ENCODE assay signal across 14 cellular contexts in genomic region chr6:80434951-80435350, GRCh38.
A peak's percentile ranks its signal among the peaks of the same experiment; 100 is the strongest.
DNase-seq lines count a peak whose midpoint lies in the region; ATAC-seq, FAIRE-seq and TF ChIP-seq lines count a peak whose summit lies in the region.
"Had no signal": no experiment of that assay in that cellular context is flagged by ENCODE, and none has a peak within 500 bp of the region (broad histone marks: within the 10 kb centered on the region; RNA-seq: fewer than 3 reads in every experiment).

No MANE protein-coding gene starts in this region.

- dilution Hi-C loops in keratinocyte (cut with MboI; ENCODE audit: extremely low pct_ligation_motif_present, low sequenced_read_pairs): no loop called here

- in situ Hi-C loops in GM23248 (cut with MboI): no loop called here

- 43% methylated on average over 2 of the region's 2 CpGs for WGBS in GM23248 (ENCODE audit: low coverage in 1 of 2, low lambda C conversion rate in 2 of 2, missing lambda C conversion rate in 2 of 2), 2 experiments
- WGBS in ectodermal cell, 2 experiments: 96% methylated on average over 2 of the region's 2 CpGs

- H3K4me1 ChIP-seq in GM23248 (ENCODE audit: insufficient read depth) (peaks cover 47% of the 10 kb centered on the region), ectodermal cell (ENCODE audit: control insufficient read depth, insufficient read depth, low read length) (peaks cover 6% of the 10 kb centered on the region), keratinocyte (ENCODE audit: control insufficient read depth, extremely low read depth, insufficient read depth, low read length) (peaks cover 21% of the 10 kb centered on the region), osteoblast (ENCODE audit: insufficient read depth, low read length) (peaks cover 36% of the 10 kb centered on the region)

- H3F3A ChIP-seq in GM23248 (ENCODE audit: insufficient read depth): peaks cover 28% of the 10 kb centered on the region

- H3K27ac ChIP-seq in GM23248: 0 out of 2 replicates have a peak overlapping the region, but pooled peaks have one; percentile 1
- peak overlapping the region; percentile 16 for H3K27ac ChIP-seq in ectodermal cell (ENCODE audit: insufficient read depth, low read depth, low read length, poor library complexity, severe bottlenecking)
- H3K27ac ChIP-seq in keratinocyte (ENCODE audit: control insufficient read depth, insufficient read depth, low read length): no peak overlapping the region
- H3K27ac ChIP-seq in osteoblast (ENCODE audit: low read depth, low read length): no peak overlapping the region
- H3K27ac ChIP-seq: HL-60 had no signal

- H2AFZ ChIP-seq in GM23248 (peak overlapping the region; percentile 66), keratinocyte (ENCODE audit: control insufficient read depth, low read length) (no peak overlapping the region), osteoblast (ENCODE audit: low read length) (no peak overlapping the region)

- peak; percentile 36 for FAIRE-seq in keratinocyte (lab: Jason Lieb, UNC)

- no peak for DNase-seq in GM23248
- DNase-seq in keratinocyte (ENCODE audit: low read depth, low spot score): no peak
- peak; percentile 45 for DNase-seq in osteoblast (ENCODE audit: insufficient read length, low spot score, missing footprints)
- DNase-seq: C1 segment of cervical spinal cord; Calu3; CD4-positive, alpha-beta T cell; DMS 273 treated with DMSO at 0.1 percent for 48 hours; GOT3; H9 had no signal

- H3K9ac ChIP-seq in GM23248: no peak overlapping the region
- no peak overlapping the region for H3K9ac ChIP-seq in keratinocyte (ENCODE audit: control insufficient read depth, extremely low read depth, insufficient read depth, low read length)

- TF ChIP-seq CTCF in keratinocyte (optimal IDR thresholded peaks at IDR 0.05 in 1 of 3, IDR thresholded peaks at IDR 0.05 in 1 of 3, conservative IDR thresholded peaks at IDR 0.05 in 1 of 3; ENCODE audit: extremely low read depth in 1 of 3, insufficient read depth in 2 of 3, low read length in 3 of 3) (no peak), osteoblast (IDR thresholded peaks at IDR 0.05; ENCODE audit: extremely low read depth, low read depth, low read length) (no peak)

- no peak overlapping the region for H3K4me3 ChIP-seq in GM23248
- no peak overlapping the region for H3K4me3 ChIP-seq in ectodermal cell (ENCODE audit: insufficient read depth, low read depth, low read length)
- no peak overlapping the region for H3K4me3 ChIP-seq in keratinocyte (ENCODE audit: control insufficient read depth in 2 of 3, extremely low read depth in 1 of 3, insufficient read depth in 2 of 3, low read depth in 1 of 3, low read length in 3 of 3)
- no peak overlapping the region for H3K4me3 ChIP-seq in osteoblast (ENCODE audit: insufficient read depth, low read length)

- H3K4me2 ChIP-seq in GM23248 (ENCODE audit: unreplicated experiment) (peak overlapping the region; percentile 16), keratinocyte (ENCODE audit: control insufficient read depth, extremely low read depth, insufficient read depth, low read depth, low read length) (no peak overlapping the region), osteoblast (ENCODE audit: insufficient read depth, low read length) (no peak overlapping the region)

- ATAC-seq in HG02981 (IDR thresholded peaks at IDR 0.05; ENCODE audit: unreplicated experiment) (no peak), GM19351 (IDR thresholded peaks at IDR 0.05; ENCODE audit: unreplicated experiment) (no peak), GM19397 (IDR thresholded peaks at IDR 0.05; ENCODE audit: unreplicated experiment) (no peak)

- no peaks in the 10 kb centered on the region for H3K79me2 ChIP-seq in GM23248 (ENCODE audit: insufficient read depth)
- no peaks in the 10 kb centered on the region for H3K79me2 ChIP-seq in keratinocyte (ENCODE audit: control insufficient read depth, insufficient read depth, low read length)
- no peaks in the 10 kb centered on the region for H3K79me2 ChIP-seq in osteoblast (ENCODE audit: insufficient read depth, low read length)

- no peaks in the 10 kb centered on the region for H3K9me1 ChIP-seq in keratinocyte (ENCODE audit: control insufficient read depth, extremely low read depth, insufficient read depth, low read length)

- no peaks in the 10 kb centered on the region for H3K9me2 ChIP-seq in GM23248 (ENCODE audit: insufficient read depth)

- H3K27me3 ChIP-seq in GM23248 (replicated peaks; ENCODE audit: insufficient read depth) (no peaks in the 10 kb centered on the region), ectodermal cell (ENCODE audit: control insufficient read depth, insufficient read depth, low read length, poor library complexity, severe bottlenecking) (no peaks in the 10 kb centered on the region), keratinocyte (ENCODE audit: control insufficient read depth, extremely low read depth, insufficient read depth, low read length) (no peaks in the 10 kb centered on the region), osteoblast (ENCODE audit: insufficient read depth, low read length) (no peaks in the 10 kb centered on the region)

- no peaks in the 10 kb centered on the region for H3K36me3 ChIP-seq in GM23248 (ENCODE audit: low read depth)
- no peaks in the 10 kb centered on the region for H3K36me3 ChIP-seq in ectodermal cell (ENCODE audit: control insufficient read depth, insufficient read depth, low read length)
- H3K36me3 ChIP-seq in keratinocyte (ENCODE audit: control insufficient read depth in 2 of 2, extremely low read depth in 1 of 2, insufficient read depth in 2 of 2, low read length in 2 of 2): no peaks in the 10 kb centered on the region
- no peaks in the 10 kb centered on the region for H3K36me3 ChIP-seq in osteoblast (ENCODE audit: insufficient read depth, low read length)

- H3K9me3 ChIP-seq in GM23248 (ENCODE audit: low read depth) (no peaks in the 10 kb centered on the region), ectodermal cell (ENCODE audit: control insufficient read depth, low read length) (no peaks in the 10 kb centered on the region), keratinocyte (ENCODE audit: control insufficient read depth, low read depth, low read length) (no peaks in the 10 kb centered on the region), osteoblast (ENCODE audit: low read depth, low read length) (no peaks in the 10 kb centered on the region)

- H4K20me1 ChIP-seq in GM23248 (ENCODE audit: insufficient read depth) (no peaks in the 10 kb centered on the region), keratinocyte (ENCODE audit: control insufficient read depth, extremely low read depth, insufficient read depth, low read length) (no peaks in the 10 kb centered on the region), osteoblast (ENCODE audit: insufficient read depth, low read length) (no peaks in the 10 kb centered on the region)

Comparison
In these comparisons a context has a peak if more than half of its experiments do, and no peak if none do; other contexts are left out.
1. H3K27ac ChIP-seq: peak in GM23248 (single experiment) and ectodermal cell (single experiment); none in keratinocyte (single experiment) and osteoblast (single experiment).